ENCODE assay signal across 22 cellular contexts in genomic region chr20:60630609-60631008, GRCh38.
DNase-seq lines count a peak whose midpoint lies in the region; ATAC-seq lines count a peak whose summit lies in the region.
"Had no signal": no experiment of that assay in that cellular context is flagged by ENCODE, and none has a peak within 500 bp of the region (broad histone marks: within the 10 kb centered on the region; RNA-seq: fewer than 3 reads in every experiment).

No MANE protein-coding gene starts in this region.

- DNase-seq in NCI-H1092 treated with DMSO at 0.1 percent for 48 hours (lab: John Stamatoyannopoulos, UW), result peak; percentile 65
- DNase-seq in NCI-H2081 treated with DMSO at 0.1 percent for 48 hours (lab: John Stamatoyannopoulos, UW), result peak; percentile 48
- peak; percentile 98 for DNase-seq in NCI-H748 (lab: John Stamatoyannopoulos, UW; ENCODE audit: unreplicated experiment)
- peak; percentile 12 for DNase-seq in iPS-NIHi11 (ENCODE audit: low spot score)
- no peak for DNase-seq in activated effector memory CD4-positive, alpha-beta T cell treated with Interleukin-2 at 50 U/mL for 16 hours
- no peak for DNase-seq in NOMO-1 treated with dmso at 0.1 percent for 144 hours (lab: John Stamatoyannopoulos, UW; ENCODE audit: unreplicated experiment)
- DNase-seq in posterior vena cava (ENCODE audit: low spot score), result no peak
- DNase-seq: activated CD4-positive, alpha-beta memory T cell treated with anti-CD3 and anti-CD28 coated beads, Interleukin-2, amount 10 ng/mL, durations not matched to agents 7 days and 5 days; activated naive CD8-positive, alpha-beta T cell treated with anti-CD3 and anti-CD28 coated beads for 36 hours; activated T-cell treated with anti-CD3 and anti-CD28 coated beads, Interleukin-2, amount 50 U/mL, for 4 hours; brain microvascular endothelial cell; CD8-positive, alpha-beta T cell; foreskin fibroblast; left lung; NCI-H526 treated with DMSO at 0.1 percent for 48 hours; occipital lobe; RPMI8226; stimulated activated CD4-positive, alpha-beta T cell treated with anti-CD3 and anti-CD28 coated beads, Interleukin-2, amount 100 ng/mL, for 24 hours; T-cell; uterus had no signal

- intact Hi-C loops in posterior vena cava (cut with DNase I), result loop anchor here in 1 of 2 donors (2.0 kb wide), 1 partner anchor 46 kb away; no protein-coding TSS in a partner anchor

- no peak for ATAC-seq in HG03460 (IDR thresholded peaks at IDR 0.05; ENCODE audit: unreplicated experiment)
- ATAC-seq: activated T-cell treated with anti-CD3 and anti-CD28 coated beads, Interleukin-2, amount 50 U/mL, for 4 hours; CD8-positive, alpha-beta T cell; GM12878; left lung; T-cell had no signal

Comparison
In these comparisons a context has a peak if more than half of its experiments do, and no peak if none do; other contexts are left out.
1. DNase-seq: peak in NCI-H1092 treated with DMSO at 0.1 percent for 48 hours (single experiment), NCI-H2081 treated with DMSO at 0.1 percent for 48 hours (single experiment), NCI-H748 (single experiment) and iPS-NIHi11 (single experiment); none in activated effector memory CD4-positive, alpha-beta T cell treated with Interleukin-2 at 50 U/mL for 16 hours (single experiment), NOMO-1 treated with dmso at 0.1 percent for 144 hours (single experiment) and posterior vena cava (single experiment).